7 cellular contexts compared by ENCODE assay signal in genomic region chr2:26848336-26849055, GRCh38. TPM values are rescaled to one million over a fixed set of nuclear protein-coding genes. Genes with fewer than 3 reads are reported as not detected.
A peak's percentile ranks its signal among the peaks of the same experiment; 100 is the strongest.
DNase-seq lines count a peak whose midpoint lies in the region; ATAC-seq, FAIRE-seq and TF ChIP-seq lines count a peak whose summit lies in the region.

No MANE protein-coding gene starts in this region.

- TF ChIP-seq CTCF in body of pancreas (IDR thresholded peaks at IDR 0.05) (no peak), mucosa of descending colon (IDR thresholded peaks at IDR 0.05) (no peak)

- H3K27ac ChIP-seq in body of pancreas: no peak overlapping the region

- ATAC-seq in body of pancreas (peak; percentile 34), mucosa of descending colon (peak; percentile 51)

- H3K9me3 ChIP-seq in body of pancreas: no peaks in the 10 kb centered on the region
- H3K9me3 ChIP-seq in mucosa of descending colon: no peaks in the 10 kb centered on the region

- no peak for TF ChIP-seq POLR2A in GM12892 (IDR thresholded peaks at IDR 0.05; ENCODE audit: low read depth, low read length)
- TF ChIP-seq POLR2A in body of pancreas (IDR thresholded peaks at IDR 0.05): no peak

- FAIRE-seq in GM12892 (lab: Jason Lieb, UNC): no peak

- peaks cover 4 to 41% of the 10 kb centered on the region in 2 donors for H3K27me3 ChIP-seq in body of pancreas

- H3K4me3 ChIP-seq in body of pancreas (no peak overlapping the region), mucosa of descending colon (no peak overlapping the region)

- DNase-seq in GM12892 (ENCODE audit: insufficient read length): peak; percentile 48
- peak; percentile 70 for DNase-seq in NCI-H2171 (lab: John Stamatoyannopoulos, UW)
- peak in 2 of 4 donors; percentile 24 to 28 for DNase-seq in body of pancreas
- DNase-seq in mucosa of descending colon: no peak
- DNase-seq in mesenteric fat pad (ENCODE audit: low spot score): no peak
- DNase-seq in NCI-H2196 treated with DMSO at 0.1 percent for 48 hours (lab: John Stamatoyannopoulos, UW; ENCODE audit: unreplicated experiment): no peak
- no peak for DNase-seq in effector CD8-positive, alpha-beta T cell (lab: John Stamatoyannopoulos, UW)

- 0 to 1% methylated on average over 11 to 63 of the region's 75 CpGs for WGBS in body of pancreas, 2 donors

- H3K4me1 ChIP-seq in body of pancreas: peaks cover 35% of the 10 kb centered on the region
- H3K4me1 ChIP-seq in mucosa of descending colon (ENCODE audit: low read depth): peaks cover 23% of the 10 kb centered on the region

- intact Hi-C loops in body of pancreas (cut with DNase I) (loop anchor here (5.0 kb wide), 1 partner anchor 94 kb away; no protein-coding TSS in a partner anchor), mucosa of descending colon (cut with DNase I, micrococcal nuclease) (loop anchor here (5.0 kb wide), 1 partner anchor 94 kb away; no protein-coding TSS in a partner anchor)

- H3K36me3 ChIP-seq in body of pancreas (replicated peaks in 1 of 2; ENCODE audit: insufficient read depth in 1 of 2, low read depth in 2 of 2) (no peaks in the 10 kb centered on the region), mucosa of descending colon (ENCODE audit: low read depth) (no peaks in the 10 kb centered on the region)

RNA-seq across cellular contexts. Expression of gene DPYSL5, which starts 0.6 kb away (rescaled TPM):
- polyA plus RNA-seq in GM12892 (2012; ENCODE audit: missing spikeins): not detected
- total RNA-seq in body of pancreas (not detected), mucosa of descending colon (1 to 10 TPM in 1 of 3 donors, under 1 TPM in 2; 0.24 to 1.3 (median 0.38) TPM), mesenteric fat pad (not detected)

Comparison
In these comparisons a context has a peak if more than half of its experiments do, and no peak if none do; other contexts are left out.
1. DNase-seq: peak in GM12892 (single experiment) and NCI-H2171 (single experiment); none in mucosa of descending colon (0 of 3), mesenteric fat pad (single experiment), NCI-H2196 treated with DMSO at 0.1 percent for 48 hours (single experiment) and effector CD8-positive, alpha-beta T cell (single experiment).